Comparison of ENCODE assay signal across 21 cellular contexts in the genomic region with DNA sequence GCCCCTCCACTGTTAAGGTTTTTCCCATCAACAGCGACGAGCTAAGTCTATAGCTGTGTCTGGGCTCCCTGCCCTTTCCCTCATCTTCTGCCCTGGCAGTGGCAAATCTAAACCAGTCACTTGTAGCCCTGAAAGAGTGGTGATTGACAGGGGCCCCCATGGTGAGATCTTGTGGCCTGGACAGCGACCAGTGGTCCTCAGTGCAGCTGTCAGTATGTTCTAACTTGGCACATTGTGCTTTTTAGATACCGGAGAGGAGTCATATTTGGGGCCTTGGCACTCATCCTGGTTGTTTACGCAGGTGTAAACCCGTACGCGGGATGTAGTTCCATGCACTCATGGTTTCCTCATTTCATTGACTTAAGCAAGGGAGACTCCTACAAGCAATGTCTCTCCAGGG. TPM values are rescaled to one million over a fixed set of nuclear protein-coding genes. Genes with fewer than 3 reads are reported as not detected.
DNase-seq lines count a peak whose midpoint lies in the region; ATAC-seq, FAIRE-seq and TF ChIP-seq lines count a peak whose summit lies in the region.
"Had no signal": no experiment of that assay in that cellular context is flagged by ENCODE, and none has a peak within 500 bp of the region (broad histone marks: within the 10 kb centered on the region; RNA-seq: fewer than 3 reads in every experiment).

No MANE protein-coding gene starts in this region.

- no peak overlapping the region for H3T11ph ChIP-seq in H9 (ENCODE audit: low read length)

- no peak overlapping the region for H2BK20ac ChIP-seq in H9 (ENCODE audit: low read depth, low read length, poor library complexity, severe bottlenecking)

- no peak overlapping the region for H2AFZ ChIP-seq in H9 (ENCODE audit: low read length)

- H3K4me1 Mint-ChIP-seq in H9 = peaks cover 29 to 31% of the 10 kb centered on the region in 2 experiments
- H3K4me1 Mint-ChIP-seq: activated B cell treated with CpG ODN at 0.5 μM for 24 hours; naive thymus-derived CD8-positive, alpha-beta T cell had no signal

- DNase-seq in H9 = peak; percentile 30
- no peak for DNase-seq in coronary artery (ENCODE audit: low spot score)
- DNase-seq in right atrium auricular region (ENCODE audit: low spot score) = no peak
- DNase-seq in sigmoid colon = no peak
- DNase-seq in NCI-H226 = no peak
- DNase-seq in pancreas = no peak
- DNase-seq in GM10248 (ENCODE audit: extremely low spot score) = no peak
- no peak for DNase-seq in stimulated activated naive CD4-positive, alpha-beta T cell (lab: John Stamatoyannopoulos, UW)
- DNase-seq: activated B cell treated with CpG ODN at 0.5 μM for 24 hours; activated naive CD4-positive, alpha-beta T cell treated with anti-CD3 and anti-CD28 coated beads for 36 hours; amniotic stem cell; mesenchymal stem cell; naive thymus-derived CD8-positive, alpha-beta T cell; NCI-H1092 treated with DMSO at 0.1 percent for 48 hours; NCI-H1930; NCI-H774; right lobe of liver; T-helper 9 cell had no signal

- no peak overlapping the region; the same call in 1 of the 2 replicates for H3K14ac ChIP-seq in H9 (ENCODE audit: insufficient read depth, low read length)

- no peak overlapping the region for H3K9ac ChIP-seq in H9 (ENCODE audit: extremely low read depth, insufficient read length, low read length)
- H3K9ac ChIP-seq: BLaER1 had no signal

- no peaks in the 10 kb centered on the region for H3K9me3 ChIP-seq in H9 (ENCODE audit: control insufficient read depth, low read depth, low read length)
- H3K9me3 ChIP-seq in right atrium auricular region = no peaks in the 10 kb centered on the region
- H3K9me3 ChIP-seq in sigmoid colon = no peaks in the 10 kb centered on the region
- H3K9me3 ChIP-seq in pancreas = no peaks in the 10 kb centered on the region
- H3K9me3 ChIP-seq: BLaER1, right lobe of liver had no signal

- H3K79me2 ChIP-seq in H9 (ENCODE audit: insufficient read depth, low read length) = no peaks in the 10 kb centered on the region

- no peak for FAIRE-seq in pancreas (lab: Jason Lieb, UNC)
- FAIRE-seq: endothelial cell of umbilical vein had no signal

- no peak overlapping the region for H3K4me3 ChIP-seq in coronary artery
- H3K4me3 ChIP-seq in right atrium auricular region = no peak overlapping the region
- no peak overlapping the region for H3K4me3 ChIP-seq in sigmoid colon
- H3K4me3 ChIP-seq in pancreas = no peak overlapping the region
- H3K4me3 ChIP-seq: BLaER1, right lobe of liver had no signal

- H3K4me3 Mint-ChIP-seq in H9 = no peak overlapping the region
- H3K4me3 Mint-ChIP-seq: activated B cell treated with CpG ODN at 0.5 μM for 24 hours; activated naive CD4-positive, alpha-beta T cell treated with anti-CD3 and anti-CD28 coated beads for 36 hours; dendritic cell treated with granulocyte-macrophage colony-stimulating factor and Interleukin-4, amounts not matched to agents 40 ng/mL and 50 ng/mL, for 4 days; naive thymus-derived CD8-positive, alpha-beta T cell had no signal

- no peak for TF ChIP-seq EP300 in sigmoid colon (IDR thresholded peaks at IDR 0.05)

- H3K9me3 Mint-ChIP-seq in H9 = no peaks in the 10 kb centered on the region
- H3K9me3 Mint-ChIP-seq: activated B cell treated with CpG ODN at 0.5 μM for 24 hours; activated naive CD4-positive, alpha-beta T cell treated with anti-CD3 and anti-CD28 coated beads for 36 hours; dendritic cell treated with granulocyte-macrophage colony-stimulating factor and Interleukin-4, amounts not matched to agents 40 ng/mL and 50 ng/mL, for 4 days had no signal

- TF ChIP-seq CTCF in H9 (conservative IDR thresholded peaks at IDR 0.05) = no peak
- no peak for TF ChIP-seq CTCF in coronary artery (IDR thresholded peaks at IDR 0.05)
- TF ChIP-seq CTCF in right atrium auricular region (IDR thresholded peaks at IDR 0.05) = no peak
- no peak for TF ChIP-seq CTCF in sigmoid colon (IDR thresholded peaks at IDR 0.05)
- TF ChIP-seq CTCF in pancreas (IDR thresholded peaks at IDR 0.05) = no peak
- no peak for TF ChIP-seq CTCF in GM10248 (IDR thresholded peaks at IDR 0.05; ENCODE audit: control extremely low read depth, extremely low read depth, low read depth, missing control alignments)

- TF ChIP-seq POLR2A in sigmoid colon (IDR thresholded peaks at IDR 0.05) = no peak

- H3K27ac ChIP-seq in H9 (ENCODE audit: insufficient read length, low read depth, low read length) = no peak overlapping the region
- peak overlapping the region; percentile 86 to 90 for H3K27ac ChIP-seq in coronary artery
- H3K27ac ChIP-seq in right atrium auricular region = peak overlapping the region; percentile 80 to 93
- peak overlapping the region; percentile 20 to 80 (median 70) for H3K27ac ChIP-seq in sigmoid colon
- peak overlapping the region in 1 of 4 donors; percentile 71 for H3K27ac ChIP-seq in pancreas
- H3K27ac ChIP-seq: BLaER1, right lobe of liver had no signal

- H3K27me3 Mint-ChIP-seq in H9 (ENCODE audit: low read depth) = no peaks in the 10 kb centered on the region
- H3K27me3 Mint-ChIP-seq: dendritic cell treated with granulocyte-macrophage colony-stimulating factor and Interleukin-4, amounts not matched to agents 40 ng/mL and 50 ng/mL, for 4 days had no signal

- no peaks in the 10 kb centered on the region for H4K20me1 ChIP-seq in H9 (ENCODE audit: control insufficient read depth, insufficient read depth, insufficient read length)
- H4K20me1 ChIP-seq: BLaER1 had no signal

- H3K79me1 ChIP-seq in H9 (ENCODE audit: insufficient read depth, low read depth, low read length, poor library complexity, severe bottlenecking) = no peaks in the 10 kb centered on the region

- no peak overlapping the region for H2BK120ac ChIP-seq in H9 (ENCODE audit: low read depth, low read length, poor library complexity, severe bottlenecking)

- H3K18ac ChIP-seq in H9 (ENCODE audit: insufficient read length, low read depth, low read length) = no peak overlapping the region

- POLR2A ChIA-PET in GM10248 (lab: Yijun Ruan, JAX) = no interaction called here

- peaks cover 4% of the 10 kb centered on the region; the same call in 1 of the 2 replicates for H3K4me1 ChIP-seq in H9 (ENCODE audit: insufficient read depth, low read length)
- peaks cover 0 to 48% of the 10 kb centered on the region in 2 donors for H3K4me1 ChIP-seq in right atrium auricular region
- peaks cover 0 to 38% (median 31%) of the 10 kb centered on the region in 4 donors for H3K4me1 ChIP-seq in sigmoid colon
- H3K4me1 ChIP-seq in pancreas = peaks cover 0 to 11% (median 10%) of the 10 kb centered on the region in 3 donors
- H3K4me1 ChIP-seq: BLaER1, right lobe of liver had no signal

- H3K36me3 ChIP-seq in right atrium auricular region (peaks cover 7% of the 10 kb centered on the region), sigmoid colon (peaks cover 0 to 34% (median 5%) of the 10 kb centered on the region in 4 donors), pancreas (no peaks in the 10 kb centered on the region)
- H3K36me3 ChIP-seq: BLaER1, right lobe of liver had no signal

- no peaks in the 10 kb centered on the region for H3K36me3 Mint-ChIP-seq in H9 (ENCODE audit: insufficient read depth in 1 of 3, low read depth in 3 of 3)
- H3K36me3 Mint-ChIP-seq: naive thymus-derived CD8-positive, alpha-beta T cell had no signal

- H2BK5ac ChIP-seq in H9 (ENCODE audit: insufficient read length, low read length) = no peak overlapping the region

- no peak overlapping the region for H4K8ac ChIP-seq in H9 (replicated peaks; ENCODE audit: insufficient read length, low read depth, low read length)

- no peak overlapping the region for H3K56ac ChIP-seq in H9 (ENCODE audit: insufficient read length, low read depth, low read length)

- H3K27me3 ChIP-seq in H9 (ENCODE audit: insufficient read depth, low read length) (no peaks in the 10 kb centered on the region), right atrium auricular region (no peaks in the 10 kb centered on the region), sigmoid colon (no peaks in the 10 kb centered on the region), pancreas (no peaks in the 10 kb centered on the region)
- H3K27me3 ChIP-seq: BLaER1, right lobe of liver had no signal

- no peak overlapping the region for H2AK5ac ChIP-seq in H9 (ENCODE audit: insufficient read length, low read length)

- H2BK15ac ChIP-seq in H9 (ENCODE audit: low read depth, low read length) = no peak overlapping the region

- no peaks in the 10 kb centered on the region for H3K23me2 ChIP-seq in H9 (ENCODE audit: insufficient read length, low read depth, low read length, poor library complexity, severe bottlenecking)

- no peak overlapping the region; a peak in 1 of 7 replicates for H3K27ac Mint-ChIP-seq in H9
- H3K27ac Mint-ChIP-seq: activated B cell treated with CpG ODN at 0.5 μM for 24 hours; activated naive CD4-positive, alpha-beta T cell treated with anti-CD3 and anti-CD28 coated beads for 36 hours; dendritic cell treated with granulocyte-macrophage colony-stimulating factor and Interleukin-4, amounts not matched to agents 40 ng/mL and 50 ng/mL, for 4 days; naive thymus-derived CD8-positive, alpha-beta T cell had no signal

- H2BK12ac ChIP-seq in H9 (ENCODE audit: insufficient read length, low read depth, low read length) = no peak overlapping the region

- no peak overlapping the region for H4K91ac ChIP-seq in H9 (ENCODE audit: insufficient read length, low read depth, low read length)

- CTCF ChIA-PET in GM10248 (lab: Yijun Ruan, JAX) = no interaction called here

- no CpG with 5 or more reads among the region's 8 CpGs for whole genome bisulfite sequencing in H9 (ENCODE audit: extremely low coverage, insufficient read length, low lambda C conversion rate)
- WGBS in sigmoid colon, 2 donors = 39 to 75% methylated on average over 8 of the region's 8 CpGs
- 74 to 81% methylated on average over 8 of the region's 8 CpGs for WGBS in pancreas, 2 donors

- H3K4me2 ChIP-seq in H9 (ENCODE audit: insufficient read depth, insufficient read length, low read length) = no peak overlapping the region
- H3K4me2 ChIP-seq: BLaER1 had no signal

- ATAC-seq in pancreas = no peak
- ATAC-seq: naive thymus-derived CD8-positive, alpha-beta T cell had no signal

- no peak overlapping the region for H3K4ac ChIP-seq in H9 (ENCODE audit: low read depth, low read length)

- H4K5ac ChIP-seq in H9 (ENCODE audit: insufficient read length, low read depth, low read length) = no peak overlapping the region

- no peak overlapping the region for H3K23ac ChIP-seq in H9 (ENCODE audit: insufficient read length, low read depth, low read length)

- intact Hi-C loops in sigmoid colon (cut with DNase I) = loop anchor here (10.0 kb wide), 2 partner anchors 187 to 307 kb away; no protein-coding TSS in a partner anchor
- intact Hi-C loops in pancreas (cut with DNase I) = no loop called here

RNA-seq across cellular contexts. Expression of gene ARHGAP44, which starts 57.5 kb away (rescaled TPM):
- 9.9 and 10.9 TPM in 2 replicates for total RNA-seq in H9 (2021)
- total RNA-seq in right atrium auricular region = 10 to 100 TPM in 1 of 2 donors, 1 to 10 TPM in 1; 7.8 to 12.2 TPM
- total RNA-seq in sigmoid colon = 1 to 10 TPM; 2.6 to 6.4 (median 2.8) TPM
- 10 to 100 TPM; 15.8 to 23.8 (median 19.8) TPM for polyA plus RNA-seq in sigmoid colon
- 1 to 10 TPM; 3.4 to 7.5 (median 4.4) TPM for total RNA-seq in pancreas
- polyA plus RNA-seq in pancreas = 1 to 10 TPM; 3.5 to 6.5 TPM
- total RNA-seq: naive thymus-derived CD8-positive, alpha-beta T cell had no signal
